ENCODE assay signal across 35 cellular contexts in the genomic region with DNA sequence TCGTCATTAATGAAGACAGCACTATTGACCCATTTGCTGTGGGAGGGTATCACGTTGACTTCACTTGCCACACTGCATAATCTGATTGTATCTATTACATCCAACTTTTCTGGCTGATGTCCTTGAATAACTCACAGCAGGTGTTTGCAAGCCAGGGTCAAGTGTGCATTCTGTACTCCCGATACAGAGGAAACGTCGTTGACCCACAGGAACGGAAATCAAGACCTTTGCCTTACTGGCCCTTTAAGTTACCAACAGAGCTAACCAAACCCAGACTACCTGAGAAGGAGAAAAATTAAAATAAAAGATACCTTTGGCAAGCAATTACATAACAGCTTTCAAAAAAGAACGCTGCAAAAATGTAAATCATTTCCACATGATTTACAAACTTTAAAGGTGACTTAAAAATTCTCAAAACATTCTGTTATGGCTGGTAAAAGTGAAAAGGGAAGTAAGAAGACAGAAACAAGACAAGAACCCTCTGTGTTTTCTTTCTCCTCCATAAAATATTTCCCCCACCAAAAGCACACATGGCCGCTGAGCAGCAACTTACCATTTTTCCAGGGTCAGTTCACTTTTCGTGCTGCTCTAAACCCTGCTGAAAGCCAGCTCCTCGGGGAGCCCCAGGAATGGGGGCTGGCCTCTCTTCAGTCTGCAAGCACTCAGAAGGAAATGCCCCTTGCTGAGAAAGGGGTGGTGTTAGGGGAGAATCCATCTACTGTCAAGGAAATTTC. TPM values are rescaled to one million over a fixed set of nuclear protein-coding genes. Genes with fewer than 3 reads are reported as not detected.
DNase-seq lines count a peak whose midpoint lies in the region; ATAC-seq and TF ChIP-seq lines count a peak whose summit lies in the region.
"Had no signal": no experiment of that assay in that cellular context is flagged by ENCODE, and none has a peak within 500 bp of the region (broad histone marks: within the 10 kb centered on the region; RNA-seq: fewer than 3 reads in every experiment).

No MANE protein-coding gene starts in this region.

- ATAC-seq in GM18868 (IDR thresholded peaks at IDR 0.05; ENCODE audit: unreplicated experiment), result peak; percentile 39
- ATAC-seq in memory B cell (ENCODE audit: low read depth), result no peak
- no peak for ATAC-seq in activated T-cell treated with anti-CD3 and anti-CD28 coated beads, Interleukin-2, amount 50 U/mL, for 72 hours (replicated peaks in 1 of 2)
- ATAC-seq: HepG2, left cardiac atrium had no signal

- in situ Hi-C loops in GM13977 (cut with MboI; ENCODE audit: low pct_unique_long_range_greater_than_20kb, low sequenced_read_pairs, unreplicated experiment), result no loop called here

- no peaks in the 10 kb centered on the region for H3K36me3 Mint-ChIP-seq in memory B cell
- no peaks in the 10 kb centered on the region for H3K36me3 Mint-ChIP-seq in activated T-cell treated with anti-CD3 and anti-CD28 coated beads, Interleukin-2, amount 50 U/mL, for 72 hours (ENCODE audit: insufficient read depth in 2 of 2)
- H3K36me3 Mint-ChIP-seq: activated CD4-positive, alpha-beta memory T cell treated with anti-CD3 and anti-CD28 coated beads for 36 hours; activated naive CD8-positive, alpha-beta T cell treated with anti-CD3 and anti-CD28 coated beads for 36 hours had no signal

- no peak overlapping the region for H3K27ac ChIP-seq in DOHH2 (ENCODE audit: low read depth, low read length)
- H3K27ac ChIP-seq: BLaER1, cardiac muscle cell, prostate gland, sigmoid colon, testis had no signal

- H3K27ac Mint-ChIP-seq in memory B cell, result no peak overlapping the region
- H3K27ac Mint-ChIP-seq in activated T-cell treated with anti-CD3 and anti-CD28 coated beads, Interleukin-2, amount 50 U/mL, for 72 hours, result no peak overlapping the region
- H3K27ac Mint-ChIP-seq: activated CD4-positive, alpha-beta memory T cell treated with anti-CD3 and anti-CD28 coated beads for 36 hours; activated naive CD8-positive, alpha-beta T cell treated with anti-CD3 and anti-CD28 coated beads for 36 hours; T-helper 1 cell treated with Interleukin-12 subunit alpha and Interleukin-12 subunit beta and Interleukin-4 antibody, amounts not matched to agents 30 μg/mL and 1 μg/mL, for 36 hours had no signal

- peaks cover 22% of the 10 kb centered on the region for H3K4me1 ChIP-seq in DOHH2 (ENCODE audit: control insufficient read depth, low read length)
- H3K4me1 ChIP-seq: BLaER1, prostate gland, sigmoid colon, testis had no signal

- H3F3A ChIP-seq in DOHH2 (ENCODE audit: control insufficient read depth, insufficient read depth), result no peaks in the 10 kb centered on the region

- H3K27me3 ChIP-seq in DOHH2 (ENCODE audit: control insufficient read depth, low read length), result peaks cover 11% of the 10 kb centered on the region
- H3K27me3 ChIP-seq: testis had no signal

- DNase-seq in MV-4-11 (lab: John Stamatoyannopoulos, UW), result peak; percentile 13
- no peak for DNase-seq in memory B cell (ENCODE audit: low spot score in 2 of 2)
- no peak for DNase-seq in GM13977 (ENCODE audit: low spot score)
- no peak for DNase-seq in NCI-H524 (lab: John Stamatoyannopoulos, UW)
- no peak for DNase-seq in kidney glomerular epithelial cell (lab: John Stamatoyannopoulos, UW)
- DNase-seq in activated T-cell treated with anti-CD3 and anti-CD28 coated beads, Interleukin-2, amount 50 U/mL, for 72 hours, result no peak
- DNase-seq: activated CD4-positive, alpha-beta memory T cell treated with anti-CD3 and anti-CD28 coated beads for 36 hours; activated CD4-positive, CD25-positive, alpha-beta regulatory T cell treated with anti-CD3 and anti-CD28 coated beads, Interleukin-2, amount 50 U/mL, for 72 hours; activated effector memory CD4-positive, alpha-beta T cell treated with anti-CD3 and anti-CD28 coated beads, Interleukin-2, amount 50 U/mL, for 16 hours; activated naive CD8-positive, alpha-beta T cell treated with anti-CD3 and anti-CD28 coated beads for 36 hours; aorta; cortex of kidney; DMS79; foreskin melanocyte; GF-D8; heart right ventricle; left cardiac atrium; mammary epithelial cell; NCI-H1092; NCI-H1694 treated with DMSO at 0.1 percent for 48 hours; NCI-H2171 treated with DMSO at 0.1 percent for 48 hours; RPMI8226; sigmoid colon; stimulated activated CD4-positive, alpha-beta T cell treated with anti-CD3 and anti-CD28 coated beads, Interleukin-4, amount 100 ng/mL, for 4 hours; stimulated activated naive CD4-positive, alpha-beta T cell; testis had no signal

- peak overlapping the region; percentile 14 for H3K4me2 ChIP-seq in DOHH2 (ENCODE audit: low read length)
- H3K4me2 ChIP-seq: BLaER1 had no signal

- H4K20me1 ChIP-seq in DOHH2 (ENCODE audit: control insufficient read depth, insufficient read depth, low read depth, low read length), result no peaks in the 10 kb centered on the region
- H4K20me1 ChIP-seq: BLaER1 had no signal

- H3K4me3 ChIP-seq in DOHH2 (ENCODE audit: low read length), result no peak overlapping the region
- H3K4me3 ChIP-seq: BLaER1, cardiac muscle cell, HAP-1, heart right ventricle, prostate gland, sigmoid colon, testis had no signal

- H3K4me1 Mint-ChIP-seq in memory B cell, result peaks cover 9% of the 10 kb centered on the region
- H3K4me1 Mint-ChIP-seq in activated T-cell treated with anti-CD3 and anti-CD28 coated beads, Interleukin-2, amount 50 U/mL, for 72 hours (ENCODE audit: low read depth), result no peaks in the 10 kb centered on the region
- H3K4me1 Mint-ChIP-seq: activated naive CD8-positive, alpha-beta T cell treated with anti-CD3 and anti-CD28 coated beads for 36 hours had no signal

- H3K79me2 ChIP-seq in DOHH2 (ENCODE audit: control insufficient read depth, low read length), result no peaks in the 10 kb centered on the region

- peak overlapping the region; percentile 61 for H3K4me3 Mint-ChIP-seq in memory B cell
- H3K4me3 Mint-ChIP-seq in activated T-cell treated with anti-CD3 and anti-CD28 coated beads, Interleukin-2, amount 50 U/mL, for 72 hours, result no peak overlapping the region
- H3K4me3 Mint-ChIP-seq: activated CD4-positive, alpha-beta memory T cell treated with anti-CD3 and anti-CD28 coated beads for 36 hours; activated naive CD8-positive, alpha-beta T cell treated with anti-CD3 and anti-CD28 coated beads for 36 hours; T-helper 1 cell treated with Interleukin-12 subunit alpha and Interleukin-12 subunit beta and Interleukin-4 antibody, amounts not matched to agents 30 μg/mL and 1 μg/mL, for 36 hours had no signal

- peaks cover 2% of the 10 kb centered on the region for H3K27me3 Mint-ChIP-seq in memory B cell
- peaks cover 12% of the 10 kb centered on the region for H3K27me3 Mint-ChIP-seq in activated T-cell treated with anti-CD3 and anti-CD28 coated beads, Interleukin-2, amount 50 U/mL, for 72 hours (ENCODE audit: low read depth)

- TF ChIP-seq CTCF in DOHH2 (IDR thresholded peaks at IDR 0.05; ENCODE audit: low read depth, low read length, poor library complexity, severe bottlenecking) (no peak), GM13977 (IDR thresholded peaks at IDR 0.05; ENCODE audit: extremely low read depth, insufficient read depth, missing control alignments) (no peak)

- no peaks in the 10 kb centered on the region for H3K9me2 ChIP-seq in DOHH2 (replicated peaks; ENCODE audit: control insufficient read depth, low read length)

- H3K9me3 Mint-ChIP-seq in memory B cell, result no peaks in the 10 kb centered on the region
- peaks cover 0 to 4% of the 10 kb centered on the region in 2 donors for H3K9me3 Mint-ChIP-seq in activated T-cell treated with anti-CD3 and anti-CD28 coated beads, Interleukin-2, amount 50 U/mL, for 72 hours
- H3K9me3 Mint-ChIP-seq: activated CD4-positive, alpha-beta memory T cell treated with anti-CD3 and anti-CD28 coated beads for 36 hours; activated naive CD8-positive, alpha-beta T cell treated with anti-CD3 and anti-CD28 coated beads for 36 hours; T-helper 1 cell treated with Interleukin-12 subunit alpha and Interleukin-12 subunit beta and Interleukin-4 antibody, amounts not matched to agents 30 μg/mL and 1 μg/mL, for 36 hours had no signal

- H3K9me3 ChIP-seq in DOHH2 (ENCODE audit: control insufficient read depth, insufficient read depth, low read length), result no peaks in the 10 kb centered on the region
- H3K9me3 ChIP-seq: BLaER1, HAP-1, heart right ventricle, prostate gland, sigmoid colon, testis had no signal

- H3K36me3 ChIP-seq in DOHH2 (ENCODE audit: control insufficient read depth, low read length), result no peaks in the 10 kb centered on the region
- H3K36me3 ChIP-seq: BLaER1, cardiac muscle cell, HAP-1, heart right ventricle, prostate gland, sigmoid colon had no signal

RNA-seq across cellular contexts. Expression of a gene that starts 6.5 kb away (rescaled TPM):
- total RNA-seq in activated T-cell treated with anti-CD3 and anti-CD28 coated beads, Interleukin-2, amount 50 U/mL, for 72 hours, result under 1 TPM; 0.23 to 0.41 TPM
- total RNA-seq: HepG2, mammary epithelial cell, SK-MEL-5 had no signal
